Comparison of ENCODE assay signal across 1 cellular context in the genomic region with DNA sequence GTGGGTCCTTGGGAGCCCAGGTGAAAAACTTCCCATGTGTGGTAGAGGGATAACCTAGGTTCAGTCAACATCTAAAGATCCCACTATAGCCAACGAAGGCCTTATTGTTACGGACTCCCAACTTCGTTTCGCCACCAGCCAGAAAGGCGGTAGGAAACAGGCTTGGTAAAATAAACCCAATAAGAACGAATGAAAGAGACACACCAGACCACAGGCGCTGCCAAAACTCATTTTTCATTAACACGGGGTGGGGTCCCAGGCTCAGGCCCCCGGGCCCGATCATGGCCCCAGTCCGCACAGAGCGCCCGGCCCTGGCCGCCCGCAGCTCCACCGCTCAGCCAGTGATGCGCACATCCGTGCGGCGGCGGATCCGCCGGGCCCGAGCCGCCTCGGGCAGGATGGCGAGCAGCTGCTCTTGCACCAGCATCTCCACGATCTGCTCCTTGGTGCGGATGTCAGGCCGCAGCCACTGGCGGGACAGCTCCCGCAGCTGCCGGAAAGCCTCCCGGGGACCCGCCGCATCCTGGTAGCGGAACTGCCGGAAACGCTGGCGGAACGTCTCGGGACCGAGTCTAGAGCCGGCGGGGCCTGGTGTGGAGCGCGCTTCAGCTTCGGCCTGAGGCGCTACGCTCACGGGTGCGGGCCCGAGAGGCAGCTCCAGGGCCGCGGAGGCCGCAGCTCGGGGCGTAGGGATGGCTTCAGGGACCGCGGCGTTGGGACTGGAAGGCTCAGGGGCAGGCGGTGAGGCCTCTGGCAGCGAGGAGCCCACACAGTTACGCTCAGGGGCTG.
TF ChIP-seq lines count a peak whose summit lies in the region.

No MANE protein-coding gene starts in this region.

TF ChIP-seq in HepG2, 621 proteins besides CTCF, POLR2A, EP300 and RAD21 (continued from another document):
- TF ChIP-seq ELK4 (CRISPR knock-in tag; IDR thresholded peaks at IDR 0.05; ENCODE audit: borderline replicate concordance) (no peak; the same call in 1 of the 2 replicates), ZNF383 (CRISPR knock-in tag; IDR thresholded peaks at IDR 0.05; ENCODE audit: borderline replicate concordance) (0 out of 2 replicates have a peak, but pooled peaks have one; percentile 48), BRD4 (CRISPR knock-in tag; IDR thresholded peaks at IDR 0.05) (peak; percentile 79), MTF2 (CRISPR knock-in tag; IDR thresholded peaks at IDR 0.05; ENCODE audit: borderline replicate concordance) (peak; percentile 83), ARNTL (CRISPR knock-in tag; IDR thresholded peaks at IDR 0.05) (peak; percentile 58; the same call in 1 of the 2 replicates), FOXM1 (CRISPR knock-in tag; IDR thresholded peaks at IDR 0.05) (peak; percentile 65; the same call in 1 of the 2 replicates), ZNF431 (CRISPR knock-in tag; IDR thresholded peaks at IDR 0.05; ENCODE audit: borderline replicate concordance, low read depth) (no peak; the same call in none of the 2 replicates), EHMT2 (IDR thresholded peaks at IDR 0.05; ENCODE audit: borderline replicate concordance, low read depth, low read length) (no peak), TP53 (CRISPR knock-in tag; conservative IDR thresholded peaks at IDR 0.05) (0 out of 2 replicates have a peak, but pooled peaks have one; percentile 24), ZNF891 (CRISPR knock-in tag; IDR thresholded peaks at IDR 0.05) (no peak), ZNF724P (CRISPR knock-in tag; IDR thresholded peaks at IDR 0.05; ENCODE audit: borderline replicate concordance) (0 out of 2 replicates have a peak, but pooled peaks have one; percentile 92), ZNF710 (CRISPR knock-in tag; IDR thresholded peaks at IDR 0.05; ENCODE audit: borderline replicate concordance) (no peak), ZNF7 (CRISPR knock-in tag; IDR thresholded peaks at IDR 0.05) (peak; percentile 11; the same call in 1 of the 2 replicates), ZNF335 (CRISPR knock-in tag; IDR thresholded peaks at IDR 0.05) (no peak), ZNF614 (CRISPR knock-in tag; IDR thresholded peaks at IDR 0.05; ENCODE audit: borderline replicate concordance) (no peak), NFE2L1 (CRISPR knock-in tag; IDR thresholded peaks at IDR 0.05; ENCODE audit: borderline replicate concordance) (peak; percentile 91; the same call in 1 of the 2 replicates), NR2C2 (CRISPR knock-in tag; IDR thresholded peaks at IDR 0.05; ENCODE audit: borderline replicate concordance) (no peak), ZNF720 (CRISPR knock-in tag; IDR thresholded peaks at IDR 0.05) (no peak)
- TF ChIP-seq, protein P1, sequence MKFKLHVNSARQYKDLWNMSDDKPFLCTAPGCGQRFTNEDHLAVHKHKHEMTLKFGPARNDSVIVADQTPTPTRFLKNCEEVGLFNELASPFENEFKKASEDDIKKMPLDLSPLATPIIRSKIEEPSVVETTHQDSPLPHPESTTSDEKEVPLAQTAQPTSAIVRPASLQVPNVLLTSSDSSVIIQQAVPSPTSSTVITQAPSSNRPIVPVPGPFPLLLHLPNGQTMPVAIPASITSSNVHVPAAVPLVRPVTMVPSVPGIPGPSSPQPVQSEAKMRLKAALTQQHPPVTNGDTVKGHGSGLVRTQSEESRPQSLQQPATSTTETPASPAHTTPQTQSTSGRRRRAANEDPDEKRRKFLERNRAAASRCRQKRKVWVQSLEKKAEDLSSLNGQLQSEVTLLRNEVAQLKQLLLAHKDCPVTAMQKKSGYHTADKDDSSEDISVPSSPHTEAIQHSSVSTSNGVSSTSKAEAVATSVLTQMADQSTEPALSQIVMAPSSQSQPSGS (CRISPR knock-in tag; IDR thresholded peaks at IDR 0.05), result no peak
- TF ChIP-seq, protein P2, sequence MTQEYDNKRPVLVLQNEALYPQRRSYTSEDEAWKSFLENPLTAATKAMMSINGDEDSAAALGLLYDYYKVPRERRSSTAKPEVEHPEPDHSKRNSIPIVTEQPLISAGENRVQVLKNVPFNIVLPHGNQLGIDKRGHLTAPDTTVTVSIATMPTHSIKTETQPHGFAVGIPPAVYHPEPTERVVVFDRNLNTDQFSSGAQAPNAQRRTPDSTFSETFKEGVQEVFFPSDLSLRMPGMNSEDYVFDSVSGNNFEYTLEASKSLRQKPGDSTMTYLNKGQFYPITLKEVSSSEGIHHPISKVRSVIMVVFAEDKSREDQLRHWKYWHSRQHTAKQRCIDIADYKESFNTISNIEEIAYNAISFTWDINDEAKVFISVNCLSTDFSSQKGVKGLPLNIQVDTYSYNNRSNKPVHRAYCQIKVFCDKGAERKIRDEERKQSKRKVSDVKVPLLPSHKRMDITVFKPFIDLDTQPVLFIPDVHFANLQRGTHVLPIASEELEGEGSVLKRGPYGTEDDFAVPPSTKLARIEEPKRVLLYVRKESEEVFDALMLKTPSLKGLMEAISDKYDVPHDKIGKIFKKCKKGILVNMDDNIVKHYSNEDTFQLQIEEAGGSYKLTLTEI (CRISPR knock-in tag; conservative IDR thresholded peaks at IDR 0.05), result no peak
TF ChIP-seq in HepG2: peak in this region for 155.
